ENCODE assay signal across 9 cellular contexts in the genomic region with DNA sequence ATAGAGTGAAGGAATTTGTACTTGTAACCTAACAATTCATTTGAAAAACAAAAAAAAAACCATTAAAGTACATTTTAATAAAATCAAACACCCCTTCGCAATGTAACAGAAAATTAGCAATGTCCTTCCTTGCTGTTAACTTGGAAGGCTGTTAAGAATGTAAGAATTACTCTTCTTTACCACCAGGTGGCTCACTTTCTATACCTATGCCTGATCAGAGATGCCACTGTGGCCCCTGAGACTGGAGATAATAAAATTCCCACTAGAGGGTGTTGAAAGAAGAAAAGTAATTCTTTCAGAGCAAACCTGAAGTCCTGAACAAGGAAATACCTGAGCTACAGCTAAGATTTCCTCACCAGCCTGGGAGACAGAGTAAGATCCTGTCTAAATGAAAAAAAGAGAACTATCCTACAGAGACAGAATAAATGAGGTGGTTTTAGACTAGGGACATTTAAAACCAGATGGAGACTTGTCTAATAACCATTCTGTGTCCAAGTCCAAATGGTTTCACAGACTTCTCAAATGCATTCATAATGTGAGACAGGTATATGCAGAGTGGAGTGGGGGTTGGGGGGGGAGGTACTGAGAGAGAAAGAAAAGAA.
DNase-seq lines count a peak whose midpoint lies in the region; ATAC-seq, FAIRE-seq and TF ChIP-seq lines count a peak whose summit lies in the region.
"Had no signal": no experiment of that assay in that cellular context is flagged by ENCODE, and none has a peak within 500 bp of the region (broad histone marks: within the 10 kb centered on the region; RNA-seq: fewer than 3 reads in every experiment).

No MANE protein-coding gene starts in this region.

- no peak overlapping the region for H2AFZ ChIP-seq in GM23338
- H2AFZ ChIP-seq in endothelial cell of umbilical vein (ENCODE audit: low read depth, low read length) = no peak overlapping the region
- H2AFZ ChIP-seq in osteoblast (ENCODE audit: low read length) = no peak overlapping the region

- H4K20me1 ChIP-seq in GM23338 (replicated peaks; ENCODE audit: insufficient read depth) (no peaks in the 10 kb centered on the region), endothelial cell of umbilical vein (replicated peaks; ENCODE audit: control insufficient read depth, extremely low read depth, insufficient read depth, low read length) (no peaks in the 10 kb centered on the region), osteoblast (ENCODE audit: insufficient read depth, low read length) (no peaks in the 10 kb centered on the region)

- intact Hi-C loops in endothelial cell of umbilical vein (cut with micrococcal nuclease) = loop anchor here (1.0 kb wide), 1 partner anchor 1051 kb away; no protein-coding TSS in a partner anchor

- H3K36me3 ChIP-seq in GM23338 (ENCODE audit: insufficient read depth) (no peaks in the 10 kb centered on the region), endothelial cell of umbilical vein (ENCODE audit: control insufficient read depth in 2 of 2, extremely low read depth in 1 of 2, insufficient read depth in 2 of 2, low read length in 2 of 2) (no peaks in the 10 kb centered on the region), osteoblast (ENCODE audit: insufficient read depth, low read length) (no peaks in the 10 kb centered on the region)

- H3K79me2 ChIP-seq in GM23338 (replicated peaks; ENCODE audit: insufficient read depth) (no peaks in the 10 kb centered on the region), endothelial cell of umbilical vein (ENCODE audit: control insufficient read depth, insufficient read depth, low read length) (no peaks in the 10 kb centered on the region), osteoblast (ENCODE audit: insufficient read depth, low read length) (no peaks in the 10 kb centered on the region)

- H3K9ac ChIP-seq in endothelial cell of umbilical vein (replicated peaks; ENCODE audit: extremely low read depth, insufficient read depth, low read length) = no peak overlapping the region

- H3K27ac Mint-ChIP-seq in GM23338 = no peak overlapping the region
- H3K27ac Mint-ChIP-seq: T-helper 1 cell treated with Interleukin-12 subunit alpha and Interleukin-12 subunit beta and Interleukin-4 antibody, amounts not matched to agents 30 μg/mL and 1 μg/mL, for 36 hours had no signal

- no peak for TF ChIP-seq POLR2A in endothelial cell of umbilical vein (IDR thresholded peaks at IDR 0.05; ENCODE audit: low read depth, low read length)

- no peak for TF ChIP-seq EP300 in Ishikawa (IDR thresholded peaks at IDR 0.05; ENCODE audit: borderline replicate concordance)

- POLR2A ChIA-PET in endothelial cell of umbilical vein (lab: Charles Lee) = no interaction called here

- H3K4me1 Mint-ChIP-seq in GM23338 = peaks cover 24% of the 10 kb centered on the region

- peak; percentile 37; the same call in 1 of the 2 replicates for TF ChIP-seq RAD21 in Ishikawa (IDR thresholded peaks at IDR 0.05; ENCODE audit: low read depth)

- H3K4me1 ChIP-seq in GM23338 (ENCODE audit: insufficient read depth) (peaks cover 30% of the 10 kb centered on the region), endothelial cell of umbilical vein (ENCODE audit: control insufficient read depth, extremely low read depth, insufficient read depth, low read length) (no peaks in the 10 kb centered on the region), osteoblast (ENCODE audit: insufficient read depth, low read length) (no peaks in the 10 kb centered on the region)

- H3K4me3 ChIP-seq in AG09309 (ENCODE audit: control insufficient read depth, low read depth, low read length) (no peak overlapping the region), GM23338 (no peak overlapping the region), endothelial cell of umbilical vein (replicated peaks in 1 of 3; ENCODE audit: insufficient read depth in 1 of 3, low read depth in 1 of 3, low read length in 3 of 3) (no peak overlapping the region), osteoblast (ENCODE audit: insufficient read depth, low read length) (no peak overlapping the region)

- H3K27me3 Mint-ChIP-seq in GM23338 (ENCODE audit: insufficient read depth, low read depth, poor library complexity) = peaks cover 23% of the 10 kb centered on the region

- H3K9me1 ChIP-seq in endothelial cell of umbilical vein (replicated peaks; ENCODE audit: control insufficient read depth, extremely low read depth, insufficient read depth, low read length) = no peaks in the 10 kb centered on the region

- no peaks in the 10 kb centered on the region for H3K9me2 ChIP-seq in GM23338 (ENCODE audit: insufficient read depth)

- TF ChIP-seq CTCF in AG09309 (IDR thresholded peaks at IDR 0.05; ENCODE audit: control insufficient read depth, insufficient read depth, low read depth, low read length, missing control alignments) (peak; percentile 46), GM23338 (conservative IDR thresholded peaks at IDR 0.05; ENCODE audit: low read depth in 2 of 2) (peak; percentile 80 to 83), endothelial cell of umbilical vein (IDR thresholded peaks at IDR 0.05; ENCODE audit: extremely low read depth in 1 of 2, insufficient read depth in 1 of 2, low read depth in 1 of 2, low read length in 2 of 2) (peak; percentile 24 to 27), osteoblast (IDR thresholded peaks at IDR 0.05; ENCODE audit: extremely low read depth, low read depth, low read length) (peak; percentile 55)

- peaks cover 43% of the 10 kb centered on the region for H3K27me3 ChIP-seq in GM23338 (ENCODE audit: insufficient read depth)
- H3K27me3 ChIP-seq in endothelial cell of umbilical vein (ENCODE audit: control insufficient read depth in 2 of 2, insufficient read depth in 2 of 2, low read length in 2 of 2) = no peaks in the 10 kb centered on the region
- no peaks in the 10 kb centered on the region for H3K27me3 ChIP-seq in osteoblast (ENCODE audit: insufficient read depth, low read length)

- peak; percentile 55 for ATAC-seq in GM23338

- no peaks in the 10 kb centered on the region for H3F3A ChIP-seq in GM23338 (replicated peaks; ENCODE audit: low read depth)

- no peak overlapping the region for H3K4me3 Mint-ChIP-seq in GM23338
- H3K4me3 Mint-ChIP-seq: T-helper 1 cell treated with Interleukin-12 subunit alpha and Interleukin-12 subunit beta and Interleukin-4 antibody, amounts not matched to agents 30 μg/mL and 1 μg/mL, for 36 hours had no signal

- dilution Hi-C loops in endothelial cell of umbilical vein (cut with MboI; ENCODE audit: extremely low pct_ligation_motif_present, low sequenced_read_pairs) = no loop called here

- DNase-seq in AG09309 (ENCODE audit: low read depth) (peak; percentile 1), GM04503 (ENCODE audit: low read depth) (peak; percentile 2), GM23338 (ENCODE audit: low spot score) (peak; percentile 89), SHP77 (lab: John Stamatoyannopoulos, UW) (peak; percentile 68), endothelial cell of umbilical vein (ENCODE audit: low read depth, low spot score) (peak; percentile 2), osteoblast (ENCODE audit: insufficient read length, low spot score, missing footprints) (peak; percentile 15)
- no peak for DNase-seq in activated CD8-positive, alpha-beta memory T cell treated with anti-CD3 and anti-CD28 coated beads, Interleukin-2, amount 50 U/mL, for 48 hours

- no peak for FAIRE-seq in endothelial cell of umbilical vein (lab: Jason Lieb, UNC)

- no peaks in the 10 kb centered on the region for H3K36me3 Mint-ChIP-seq in GM23338 (ENCODE audit: low read depth)

- H3K9me3 Mint-ChIP-seq in GM23338 = peaks cover 6% of the 10 kb centered on the region; the same call in 2 of the 3 replicates
- H3K9me3 Mint-ChIP-seq: T-helper 1 cell treated with Interleukin-12 subunit alpha and Interleukin-12 subunit beta and Interleukin-4 antibody, amounts not matched to agents 30 μg/mL and 1 μg/mL, for 36 hours had no signal

- H3K27ac ChIP-seq in GM23338 (ENCODE audit: low read depth) (no peak overlapping the region), endothelial cell of umbilical vein (ENCODE audit: insufficient read depth, low read depth, low read length) (no peak overlapping the region), osteoblast (ENCODE audit: low read depth, low read length) (no peak overlapping the region)

- BruUV-seq in endothelial cell of umbilical vein (replicated peaks; lab: Mats Ljungman, UMichigan) = no TSS peak

- CTCF ChIA-PET in endothelial cell of umbilical vein (lab: Charles Lee) = no interaction called here

- H3K9me3 ChIP-seq in endothelial cell of umbilical vein (replicated peaks; ENCODE audit: control insufficient read depth, insufficient read depth, low read length) (no peaks in the 10 kb centered on the region), osteoblast (ENCODE audit: low read depth, low read length) (no peaks in the 10 kb centered on the region)

- H3K4me2 ChIP-seq in GM23338 (no peak overlapping the region), endothelial cell of umbilical vein (ENCODE audit: insufficient read depth, low read length) (no peak overlapping the region), osteoblast (ENCODE audit: insufficient read depth, low read length) (no peak overlapping the region)

TF ChIP-seq in Ishikawa, 13 proteins besides CTCF, POLR2A, EP300 and RAD21 (continues in another document):
- TF ChIP-seq EGR1 (IDR thresholded peaks at IDR 0.05) (no peak), FOXM1 (IDR thresholded peaks at IDR 0.05; ENCODE audit: borderline replicate concordance, low read depth) (no peak), CEBPB (IDR thresholded peaks at IDR 0.05) (no peak), TCF12 (IDR thresholded peaks at IDR 0.05; ENCODE audit: low read depth) (no peak), TEAD4 (IDR thresholded peaks at IDR 0.05) (no peak)
- TF ChIP-seq, protein P1, sequence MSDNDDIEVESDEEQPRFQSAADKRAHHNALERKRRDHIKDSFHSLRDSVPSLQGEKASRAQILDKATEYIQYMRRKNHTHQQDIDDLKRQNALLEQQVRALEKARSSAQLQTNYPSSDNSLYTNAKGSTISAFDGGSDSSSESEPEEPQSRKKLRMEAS (IDR thresholded peaks at IDR 0.05) = no peak

TF ChIP-seq in endothelial cell of umbilical vein, 7 proteins besides CTCF, POLR2A, EP300 and RAD21:
- TF ChIP-seq, protein P1 (IDR thresholded peaks at IDR 0.05; ENCODE audit: insufficient read depth, insufficient read length) = no peak
TF ChIP-seq in endothelial cell of umbilical vein: peak in this region for 0.

Comparison
In these comparisons a context has a peak if more than half of its experiments do, and no peak if none do; other contexts are left out.
1. CTCF ChIP-seq: peak in every context shown above with its lines; median percentile 82 in GM23338; 55 in osteoblast; 46 in AG09309; 26 in endothelial cell of umbilical vein.